In genomic region chr1:202199141-202199889, GRCh38 we compare ENCODE assay signal across 19 cellular contexts. TPM values are rescaled to one million over a fixed set of nuclear protein-coding genes. Genes with fewer than 3 reads are reported as not detected.
DNase-seq lines count a peak whose midpoint lies in the region; ATAC-seq and TF ChIP-seq lines count a peak whose summit lies in the region.
"Had no signal": no experiment of that assay in that cellular context is flagged by ENCODE, and none has a peak within 500 bp of the region (broad histone marks: within the 10 kb centered on the region; RNA-seq: fewer than 3 reads in every experiment).

No MANE protein-coding gene starts in this region.

- peaks cover 0 to 38% (median 14%) of the 10 kb centered on the region in 12 donors for H3K4me1 ChIP-seq in heart left ventricle
- H3K4me1 ChIP-seq in mucosa of stomach (ENCODE audit: control insufficient read depth, insufficient read depth, low read length) = peaks cover 24% of the 10 kb centered on the region
- peaks cover 4% of the 10 kb centered on the region in 2 donors for H3K4me1 ChIP-seq in aorta (ENCODE audit: control insufficient read depth in 1 of 2, insufficient read depth in 2 of 2, low read length in 2 of 2)

- TF ChIP-seq POLR2A in heart left ventricle (IDR thresholded peaks at IDR 0.05) = no peak

- peaks cover 0 to 16% (median under 1%) of the 10 kb centered on the region in 9 donors for H3K27me3 ChIP-seq in heart left ventricle
- H3K27me3 ChIP-seq in mucosa of stomach (ENCODE audit: control insufficient read depth, insufficient read depth, low read length) = peaks cover 5% of the 10 kb centered on the region
- no peaks in the 10 kb centered on the region for H3K27me3 ChIP-seq in aorta (ENCODE audit: control insufficient read depth in 1 of 2, insufficient read depth in 2 of 2, low read length in 1 of 2)

- H3K36me3 Mint-ChIP-seq in effector memory CD8-positive, alpha-beta T cell (ENCODE audit: insufficient read depth) = peaks cover 3% of the 10 kb centered on the region
- H3K36me3 Mint-ChIP-seq: CD4-positive, CD25-positive, alpha-beta regulatory T cell had no signal

- H3K36me3 ChIP-seq in heart left ventricle = no peaks in the 10 kb centered on the region
- H3K36me3 ChIP-seq in mucosa of stomach (ENCODE audit: control insufficient read depth, insufficient read depth, low read length) = no peaks in the 10 kb centered on the region
- H3K36me3 ChIP-seq in aorta (ENCODE audit: control insufficient read depth in 1 of 2, insufficient read depth in 2 of 2, low read length in 1 of 2) = no peaks in the 10 kb centered on the region

- peaks cover 55 to 70% of the 10 kb centered on the region in 2 donors for H3K4me1 Mint-ChIP-seq in effector memory CD8-positive, alpha-beta T cell (ENCODE audit: low read depth in 2 of 2)

- no peak overlapping the region for H3K4me3 ChIP-seq in heart left ventricle
- H3K4me3 ChIP-seq in mucosa of stomach (ENCODE audit: low read length) = no peak overlapping the region
- H3K4me3 ChIP-seq in aorta (ENCODE audit: low read length in 2 of 2) = no peak overlapping the region

- intact Hi-C loops in heart left ventricle (cut with DNase I) = no loop called here
- intact Hi-C loops in Right ventricle myocardium inferior (cut with DNase I) = no loop called here
- intact Hi-C loops in aorta (cut with DNase I) = loop anchor here (2.0 to 5.0 kb wide), 2 partner anchors 38 to 87 kb away; no protein-coding TSS in a partner anchor

- no peak for TF ChIP-seq CTCF in heart left ventricle (IDR thresholded peaks at IDR 0.05)

- peak overlapping the region; percentile 82 to 97 for H3K27ac Mint-ChIP-seq in effector memory CD8-positive, alpha-beta T cell
- H3K27ac Mint-ChIP-seq: CD4-positive, CD25-positive, alpha-beta regulatory T cell had no signal

- 42 to 65% (median 48%) methylated on average over 15 to 16 of the region's 16 CpGs for WGBS in heart left ventricle, 4 donors
- WGBS in aorta, 2 donors = 4 to 7% methylated on average over 10 to 16 of the region's 16 CpGs

- peak overlapping the region; percentile 15 for H3K9ac ChIP-seq in mucosa of stomach (ENCODE audit: low read length)

- peak overlapping the region in 8 of 12 donors; percentile 22 to 90 (median 83) for H3K27ac ChIP-seq in heart left ventricle
- peak overlapping the region; percentile 85 to 92 for H3K27ac ChIP-seq in aorta (ENCODE audit: low read depth in 1 of 2, low read length in 2 of 2)
- H3K27ac ChIP-seq: epithelial cell of prostate had no signal

- no peaks in the 10 kb centered on the region for H3K9me3 Mint-ChIP-seq in effector memory CD8-positive, alpha-beta T cell
- H3K9me3 Mint-ChIP-seq: stimulated activated naive CD8-positive, alpha-beta T cell treated with anti-CD3 and anti-CD28 coated beads, Interleukin-15, amount 100 ng/mL, for 72 hours had no signal

- H3K4me3 Mint-ChIP-seq in effector memory CD8-positive, alpha-beta T cell = peak overlapping the region; percentile 57 to 71
- H3K4me3 Mint-ChIP-seq: CD4-positive, CD25-positive, alpha-beta regulatory T cell; stimulated activated naive CD8-positive, alpha-beta T cell treated with anti-CD3 and anti-CD28 coated beads, Interleukin-15, amount 100 ng/mL, for 72 hours had no signal

- H3K9me3 ChIP-seq in heart left ventricle (no peaks in the 10 kb centered on the region), mucosa of stomach (ENCODE audit: control insufficient read depth, low read length) (no peaks in the 10 kb centered on the region), aorta (ENCODE audit: control insufficient read depth, low read length) (no peaks in the 10 kb centered on the region)

- DNase-seq in heart left ventricle (no peak), Right ventricle myocardium inferior (ENCODE audit: missing footprints) (no peak), aorta (no peak), COLO829 (ENCODE audit: low spot score) (no peak), NCI-H2029 treated with DMSO at 0.1 percent for 48 hours (lab: John Stamatoyannopoulos, UW) (no peak)
- DNase-seq in effector memory CD8-positive, alpha-beta T cell = no peak
- DNase-seq: activated effector memory CD4-positive, alpha-beta T cell treated with anti-CD3 and anti-CD28 coated beads, Interleukin-2, amount 50 U/mL, for 16 hours; anterior cingulate cortex; CD4-positive, CD25-positive, alpha-beta regulatory T cell; cortex of kidney; NCI-H187; NCI-H510A; retina; stimulated activated naive CD8-positive, alpha-beta T cell treated with anti-CD3 and anti-CD28 coated beads, Interleukin-15, amount 100 ng/mL, for 72 hours; T-helper 9 cell had no signal

- ATAC-seq in heart left ventricle (no peak), Right ventricle myocardium inferior (no peak), aorta (ENCODE audit: low FRiP score) (peak; percentile 24), GM18511 (IDR thresholded peaks at IDR 0.05; ENCODE audit: unreplicated experiment) (no peak)
- ATAC-seq in effector memory CD8-positive, alpha-beta T cell (replicated peaks) = no peak
- ATAC-seq: activated CD4-positive, CD25-positive, alpha-beta regulatory T cell treated with anti-CD3 and anti-CD28 coated beads, Interleukin-2, amount 50 U/mL, for 24 hours; stimulated activated naive CD8-positive, alpha-beta T cell treated with anti-CD3 and anti-CD28 coated beads, Interleukin-15, amount 100 ng/mL, for 72 hours had no signal

- H3K27me3 Mint-ChIP-seq in effector memory CD8-positive, alpha-beta T cell = peaks cover 0 to 33% of the 10 kb centered on the region in 2 donors

RNA-seq across cellular contexts. Expression of gene LGR6, which starts 5.7 kb away (rescaled TPM):
- total RNA-seq in heart left ventricle = 1 to 10 TPM in 6 of 9 donors, under 1 TPM in 3; 0.29 to 3.5 (median 1.8) TPM
- 1 to 10 TPM; 1.3 to 1.7 TPM for polyA plus RNA-seq in heart left ventricle
- total RNA-seq in Right ventricle myocardium inferior = 4.1 TPM
- 10 to 100 TPM; 31.7 to 35.6 TPM for total RNA-seq in aorta
- 10 to 100 TPM; 11.6 to 67.8 TPM for polyA plus RNA-seq in aorta

RNA-seq across cellular contexts. Expression of gene PTPN7, which starts 38.9 kb away (rescaled TPM):
- total RNA-seq in heart left ventricle (10 to 100 TPM in 1 of 9 donors, 1 to 10 TPM in 3, under 1 TPM in 4, not detected in 1; 0.30 to 10.3 (median 0.86) TPM), Right ventricle myocardium inferior (0.51 TPM), aorta (1 to 10 TPM; 3.4 to 5.7 TPM)
- polyA plus RNA-seq in heart left ventricle (under 1 TPM; 0.19 to 0.36 TPM), aorta (1 to 10 TPM in 1 of 2 donors, under 1 TPM in 1; 0.33 to 3.4 TPM)

RNA-seq across cellular contexts. Expression of gene ARL8A, which starts 54.8 kb away (rescaled TPM):
- total RNA-seq in heart left ventricle (10 to 100 TPM; 33.0 to 86.4 (median 75.6) TPM), Right ventricle myocardium inferior (64.6 TPM), aorta (10 to 100 TPM; 66.3 to 87.7 TPM)
- polyA plus RNA-seq in heart left ventricle (10 to 100 TPM; 22.6 to 35.5 TPM), aorta (10 to 100 TPM; 21.8 to 32.2 TPM)

Comparison
In these comparisons a context has a peak if more than half of its experiments do, and no peak if none do; other contexts are left out.
1. intact Hi-C loops: an anchor here in aorta (2.0 to 5.0 kb wide); none called in heart left ventricle and Right ventricle myocardium inferior.